Comparison of ENCODE assay signal across 9 cellular contexts in genomic region chr11:64864135-64864472, GRCh38. TPM values are rescaled to one million over a fixed set of nuclear protein-coding genes. Genes with fewer than 3 reads are reported as not detected.
DNase-seq lines count a peak whose midpoint lies in the region; ATAC-seq and TF ChIP-seq lines count a peak whose summit lies in the region.
"Had no signal": no experiment of that assay in that cellular context is flagged by ENCODE, and none has a peak within 500 bp of the region (broad histone marks: within the 10 kb centered on the region; RNA-seq: fewer than 3 reads in every experiment).

No MANE protein-coding gene starts in this region.

- H2AFZ ChIP-seq in neuronal stem cell (ENCODE audit: low read length) = peak overlapping the region; percentile 64

- POLR2A ChIA-PET in Panc1 (lab: Charles Lee) = interaction anchor here (1.3 kb wide), 1 partner anchor 30 kb away, joined by 3 read pairs; no protein-coding TSS in a partner anchor

- H3K14ac ChIP-seq in neuronal stem cell (ENCODE audit: low read length) = peak overlapping the region; percentile 66

- H3K9ac ChIP-seq in endocrine pancreas (ENCODE audit: control insufficient read depth, insufficient read depth, low read length) (peak overlapping the region; percentile 22), neuronal stem cell (ENCODE audit: low read depth, low read length, poor library complexity) (peak overlapping the region; percentile 18)

- no peak overlapping the region for H3K4ac ChIP-seq in neuronal stem cell (ENCODE audit: low read length)

- H3K9me3 ChIP-seq in Panc1 (ENCODE audit: control insufficient read depth, insufficient read depth, low read depth, low read length) = no peaks in the 10 kb centered on the region
- H3K9me3 ChIP-seq in endocrine pancreas (ENCODE audit: control insufficient read depth, low read length) = no peaks in the 10 kb centered on the region
- no peaks in the 10 kb centered on the region for H3K9me3 ChIP-seq in neuronal stem cell (replicated peaks in 1 of 2; ENCODE audit: control insufficient read depth in 2 of 2, insufficient read depth in 1 of 2, low read depth in 1 of 2, low read length in 2 of 2)

- no TSS peak for BruUV-seq in Panc1 (replicated peaks; lab: Mats Ljungman, UMichigan)

- no peak overlapping the region for H3K4me2 ChIP-seq in neuronal stem cell (ENCODE audit: insufficient read depth, low read length, poor library complexity, severe bottlenecking)

- in situ Hi-C loops in Panc1 (cut with HindIII; ENCODE audit: low pct_unique_long_range_greater_than_20kb, low sequenced_read_pairs) = no loop called here

- peak overlapping the region; percentile 96 for H3K18ac ChIP-seq in neuronal stem cell (ENCODE audit: low read length)

- peak overlapping the region; percentile 94 for H2BK5ac ChIP-seq in neuronal stem cell (ENCODE audit: low read length)

- H2AK5ac ChIP-seq in neuronal stem cell (ENCODE audit: low read depth, low read length) = peak overlapping the region; percentile 99

- peak overlapping the region; percentile 99 for H2BK15ac ChIP-seq in neuronal stem cell (ENCODE audit: low read length)

- intact Hi-C loops in Panc1 (cut with micrococcal nuclease; ENCODE audit: unreplicated experiment) = no loop called here

- H3K27me3 ChIP-seq in Panc1 (ENCODE audit: control insufficient read depth, insufficient read depth, low read length) (no peaks in the 10 kb centered on the region), endocrine pancreas (ENCODE audit: control insufficient read depth, insufficient read depth, low read length) (no peaks in the 10 kb centered on the region), neuronal stem cell (ENCODE audit: control insufficient read depth in 3 of 3, insufficient read depth in 3 of 3, low read depth in 1 of 3, low read length in 3 of 3) (no peaks in the 10 kb centered on the region)

- no peaks in the 10 kb centered on the region for H3K36me3 ChIP-seq in Panc1 (ENCODE audit: control insufficient read depth, insufficient read depth, low read length)
- H3K36me3 ChIP-seq in endocrine pancreas (ENCODE audit: control insufficient read depth, insufficient read depth, low read length) = no peaks in the 10 kb centered on the region
- peaks cover 4 to 15% of the 10 kb centered on the region in 2 donors for H3K36me3 ChIP-seq in neuronal stem cell (replicated peaks in 1 of 2; ENCODE audit: control insufficient read depth in 2 of 2, insufficient read depth in 2 of 2, low read length in 2 of 2)

- H3K27ac ChIP-seq in Panc1 (ENCODE audit: low read length) (peak overlapping the region; percentile 85), neuronal stem cell (replicated peaks; ENCODE audit: low read length) (peak overlapping the region; percentile 55)

- peak; percentile 22 for ATAC-seq in Panc1
- ATAC-seq in GM21786 (IDR thresholded peaks at IDR 0.05; ENCODE audit: unreplicated experiment) = no peak
- no peak for ATAC-seq in GM18870 (IDR thresholded peaks at IDR 0.05; ENCODE audit: unreplicated experiment)

- CTCF ChIA-PET in Panc1 (lab: Charles Lee) = interaction anchor here (1.6 to 1.7 kb wide), 2 partner anchors 11 to 12 kb away, joined by 7 to 8 read pairs; no protein-coding TSS in a partner anchor

- H3K4me3 ChIP-seq in AG10803 (ENCODE audit: low read length) (peak overlapping the region; percentile 22; the same call in 1 of the 2 replicates), Panc1 (ENCODE audit: low read depth in 2 of 2, low read length in 2 of 2) (peak overlapping the region in 1 of 2 experiments; percentile 13; a peak in 1 of 4 replicates), endocrine pancreas (ENCODE audit: control insufficient read depth, insufficient read depth, low read length) (no peak overlapping the region), neuronal stem cell (ENCODE audit: low read length in 2 of 2) (no peak overlapping the region)

- peak overlapping the region; percentile 58 for H2BK12ac ChIP-seq in neuronal stem cell (ENCODE audit: low read length)

- TF ChIP-seq CTCF in AG10803 (conservative IDR thresholded peaks at IDR 0.05; ENCODE audit: low read length) (no peak), Panc1 (IDR thresholded peaks at IDR 0.05) (no peak)

- no CpG with 5 or more reads among the region's 9 CpGs for WGBS in neuronal stem cell (ENCODE audit: extremely low coverage in 2 of 2, insufficient read length in 2 of 2, insufficient replicate concordance in 1 of 2), 2 donors

- DNase-seq in AG10803 (ENCODE audit: low read depth) (no peak), Panc1 (ENCODE audit: low read depth, low spot score) (no peak), neuronal stem cell (ENCODE audit: low spot score) (no peak), pons (ENCODE audit: low spot score) (no peak), cortex of kidney (lab: John Stamatoyannopoulos, UW) (no peak)
- DNase-seq: mesendoderm had no signal

- no peak overlapping the region for H4K91ac ChIP-seq in neuronal stem cell (ENCODE audit: low read depth, low read length, poor library complexity)

- peak overlapping the region; percentile 84 for H2BK120ac ChIP-seq in neuronal stem cell (ENCODE audit: low read depth, low read length)

- peaks cover 18% of the 10 kb centered on the region for H3K79me1 ChIP-seq in neuronal stem cell (ENCODE audit: low read depth, low read length)

- peak overlapping the region; percentile 87 for H3K23ac ChIP-seq in neuronal stem cell (ENCODE audit: low read depth, low read length, poor library complexity)

- H3K4me1 ChIP-seq in Panc1 (ENCODE audit: control insufficient read depth, insufficient read depth, low read length) (peaks cover 63% of the 10 kb centered on the region), endocrine pancreas (ENCODE audit: control insufficient read depth, insufficient read depth, low read length) (no peaks in the 10 kb centered on the region), neuronal stem cell (ENCODE audit: control insufficient read depth in 2 of 2, insufficient read depth in 1 of 2, low read depth in 1 of 2, low read length in 2 of 2) (peaks cover 29 to 34% of the 10 kb centered on the region in 2 donors)

- no peak overlapping the region for H4K8ac ChIP-seq in neuronal stem cell (ENCODE audit: low read depth, low read length)

RNA-seq across cellular contexts. Expression of gene EHD1, which starts 14.3 kb away (rescaled TPM):
- 186 TPM for total RNA-seq in Panc1 (2021; ENCODE audit: unreplicated experiment)
- 280 TPM for polyA plus RNA-seq in Panc1 (2012; ENCODE audit: insufficient read length)
- polyA plus RNA-seq in neuronal stem cell (2013, experiment 1 of 2) = 24.4 TPM
- polyA plus RNA-seq in neuronal stem cell (2013, experiment 2 of 2) = 23.3 TPM

RNA-seq across cellular contexts. Expression of gene CDC42BPG, which starts 19.7 kb away (rescaled TPM):
- 4.1 TPM for total RNA-seq in Panc1 (2021; ENCODE audit: unreplicated experiment)
- polyA plus RNA-seq in Panc1 (2012; ENCODE audit: insufficient read length) = 3.1 TPM
- polyA plus RNA-seq in neuronal stem cell (2013, experiment 1 of 2) = 1.1 TPM
- 1.1 TPM for polyA plus RNA-seq in neuronal stem cell (2013, experiment 2 of 2)

RNA-seq across cellular contexts. Expression of gene ATG2A, which starts 52.9 kb away (rescaled TPM):
- 28.8 TPM for total RNA-seq in Panc1 (2021; ENCODE audit: unreplicated experiment)
- polyA plus RNA-seq in Panc1 (2012; ENCODE audit: insufficient read length) = 32.7 TPM
- polyA plus RNA-seq in neuronal stem cell (2013, experiment 1 of 2) = 5.3 TPM
- polyA plus RNA-seq in neuronal stem cell (2013, experiment 2 of 2) = 5.5 TPM

RNA-seq across cellular contexts. Expression of gene MEN1, which starts 53.8 kb away (rescaled TPM):
- total RNA-seq in Panc1 (2021; ENCODE audit: unreplicated experiment) = 54.5 TPM
- polyA plus RNA-seq in Panc1 (2012; ENCODE audit: insufficient read length) = 84.8 TPM
- polyA plus RNA-seq in neuronal stem cell (2013, experiment 1 of 2) = 59.7 TPM
- polyA plus RNA-seq in neuronal stem cell (2013, experiment 2 of 2) = 59.7 TPM
